ENCODE assay signal across 26 cellular contexts in the genomic region with DNA sequence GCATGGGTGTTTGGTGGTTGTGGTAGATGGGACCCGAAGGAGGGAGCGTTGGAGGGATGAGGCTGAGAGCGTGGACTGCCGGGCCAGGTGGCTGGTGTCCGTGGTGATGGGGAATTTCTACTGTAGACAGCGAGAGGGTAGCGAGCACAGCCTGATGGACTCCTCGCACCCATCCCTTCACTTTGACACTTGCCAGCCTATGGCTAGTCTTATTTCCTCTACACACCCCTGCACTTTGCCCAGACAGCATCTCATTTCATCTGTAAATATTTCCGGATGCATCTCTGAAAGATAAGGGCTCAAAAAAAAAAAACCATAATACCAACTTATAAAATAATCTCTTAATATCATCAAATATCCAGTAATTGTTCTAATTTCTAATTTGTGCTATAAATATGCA. TPM values are rescaled to one million over a fixed set of nuclear protein-coding genes. Genes with fewer than 3 reads are reported as not detected.
A peak's percentile ranks its signal among the peaks of the same experiment; 100 is the strongest.
DNase-seq lines count a peak whose midpoint lies in the region; ATAC-seq, FAIRE-seq and TF ChIP-seq lines count a peak whose summit lies in the region.
"Had no signal": no experiment of that assay in that cellular context is flagged by ENCODE, and none has a peak within 500 bp of the region (broad histone marks: within the 10 kb centered on the region; RNA-seq: fewer than 3 reads in every experiment).

No MANE protein-coding gene starts in this region.

- H3K27ac Mint-ChIP-seq in Calu3 (ENCODE audit: unreplicated experiment): peak overlapping the region; percentile 66
- H3K27ac Mint-ChIP-seq: activated naive CD4-positive, alpha-beta T cell treated with anti-CD3 and anti-CD28 coated beads, Interleukin-2, amount 50 U/mL, for 24 hours; activated T-helper 2 cell treated with anti-CD3 and anti-CD28 coated beads, Interferon-gamma antibody, Interleukin-2, Interleukin-4, amounts not matched to agents 10 μg/mL and 5 μg/mL and 100 μg/mL, durations not matched to agents 14 hours and 24 hours and 36 hours had no signal

- in situ Hi-C loops in Panc1 (cut with HindIII; ENCODE audit: low pct_unique_long_range_greater_than_20kb, low sequenced_read_pairs): no loop called here

- TF ChIP-seq CTCF in Calu3 (IDR thresholded peaks at IDR 0.05; ENCODE audit: unreplicated experiment) (no peak), Panc1 (IDR thresholded peaks at IDR 0.05) (no peak)

- WGBS in small intestine, 3 donors: 7 to 65% (median 37%) methylated on average over 9 of the region's 9 CpGs

- H3K36me3 ChIP-seq in Panc1 (ENCODE audit: control insufficient read depth, insufficient read depth, low read length) (no peaks in the 10 kb centered on the region), small intestine (ENCODE audit: control insufficient read depth in 2 of 2, insufficient read depth in 2 of 2, low read length in 2 of 2) (no peaks in the 10 kb centered on the region)
- H3K36me3 ChIP-seq: breast epithelium, vagina had no signal

- peak overlapping the region; percentile 62 for H3K4me3 Mint-ChIP-seq in Calu3 (ENCODE audit: low read depth, unreplicated experiment)
- H3K4me3 Mint-ChIP-seq: activated naive CD4-positive, alpha-beta T cell treated with anti-CD3 and anti-CD28 coated beads, Interleukin-2, amount 50 U/mL, for 24 hours had no signal

- H3K9me3 ChIP-seq in Panc1 (ENCODE audit: control insufficient read depth, insufficient read depth, low read depth, low read length) (no peaks in the 10 kb centered on the region), small intestine (ENCODE audit: control insufficient read depth, low read depth) (no peaks in the 10 kb centered on the region)
- H3K9me3 ChIP-seq: breast epithelium, stomach, vagina had no signal

- CTCF ChIA-PET in Calu3 (lab: Charles Lee): interaction anchor here (0.8 to 2.3 kb wide), 8 partner anchors 8 to 81 kb away, joined by 3 to 25 read pairs (median 6); a partner anchor contains a TSS
- CTCF ChIA-PET in Panc1 (lab: Charles Lee): interaction anchor here (0.7 to 0.9 kb wide), 2 partner anchors 17 to 61 kb away, joined by 4 read pairs; no protein-coding TSS in a partner anchor

- H3K27me3 ChIP-seq in Panc1 (ENCODE audit: control insufficient read depth, insufficient read depth, low read length): no peaks in the 10 kb centered on the region
- no peaks in the 10 kb centered on the region for H3K27me3 ChIP-seq in small intestine (ENCODE audit: control insufficient read depth in 2 of 2, insufficient read depth in 2 of 2, low read length in 2 of 2)
- H3K27me3 ChIP-seq: breast epithelium, stomach, vagina had no signal

- no peak for ATAC-seq in Panc1
- ATAC-seq in left colon: peak; percentile 69
- no peak for ATAC-seq in HG03039 (IDR thresholded peaks at IDR 0.05; ENCODE audit: unreplicated experiment)
- no peak for ATAC-seq in HG02571 (IDR thresholded peaks at IDR 0.05; ENCODE audit: unreplicated experiment)

- no peak overlapping the region for H3K4me3 ChIP-seq in Panc1 (ENCODE audit: low read depth in 2 of 2, low read length in 2 of 2)
- no peak overlapping the region for H3K4me3 ChIP-seq in small intestine (ENCODE audit: low read depth in 1 of 2, low read length in 2 of 2)
- H3K4me3 ChIP-seq: breast epithelium, stomach, vagina had no signal

- no TSS peak for BruUV-seq in Calu3 (replicated peaks; lab: Mats Ljungman, UMichigan)
- BruUV-seq in Panc1 (replicated peaks; lab: Mats Ljungman, UMichigan): no TSS peak

- peak overlapping the region; percentile 51 for H3K27ac ChIP-seq in Panc1 (ENCODE audit: low read length)
- H3K27ac ChIP-seq in small intestine (ENCODE audit: low read depth in 1 of 2, low read length in 1 of 2): peak overlapping the region; percentile 78 to 83
- H3K27ac ChIP-seq: C4-2B, vagina, VCaP had no signal

- intact Hi-C loops in Calu3 (cut with micrococcal nuclease; ENCODE audit: unreplicated experiment): loop anchor here (1.0 kb wide), 1 partner anchor 61 kb away; no protein-coding TSS in a partner anchor
- intact Hi-C loops in Panc1 (cut with micrococcal nuclease; ENCODE audit: unreplicated experiment): no loop called here
- intact Hi-C loops in left colon (cut with DNase I, micrococcal nuclease): no loop called here

- no peaks in the 10 kb centered on the region for H3K27me3 Mint-ChIP-seq in Calu3 (ENCODE audit: unreplicated experiment)
- H3K27me3 Mint-ChIP-seq: activated naive CD4-positive, alpha-beta T cell treated with anti-CD3 and anti-CD28 coated beads, Interleukin-2, amount 50 U/mL, for 24 hours had no signal

- peaks cover 5% of the 10 kb centered on the region for H3K36me3 Mint-ChIP-seq in Calu3 (ENCODE audit: insufficient read depth, unreplicated experiment)

- POLR2A ChIA-PET in Panc1 (lab: Charles Lee): no interaction called here

- no peaks in the 10 kb centered on the region for H3K9me3 Mint-ChIP-seq in Calu3 (ENCODE audit: low read depth, unreplicated experiment)
- H3K9me3 Mint-ChIP-seq: activated naive CD4-positive, alpha-beta T cell treated with anti-CD3 and anti-CD28 coated beads, Interleukin-2, amount 50 U/mL, for 24 hours; activated T-helper 2 cell treated with anti-CD3 and anti-CD28 coated beads, Interferon-gamma antibody, Interleukin-2, Interleukin-4, amounts not matched to agents 10 μg/mL and 5 μg/mL and 100 μg/mL, durations not matched to agents 14 hours and 24 hours and 36 hours had no signal

- FAIRE-seq in small intestine (lab: Jason Lieb, UNC): no peak
- FAIRE-seq: G401.6 had no signal

- DNase-seq in Calu3 (no peak), Panc1 (ENCODE audit: low read depth, low spot score) (no peak), left colon (no peak), small intestine (peak; percentile 81), NCI-H1417 treated with DMSO at 0.1 percent for 48 hours (lab: John Stamatoyannopoulos, UW) (no peak)
- DNase-seq: activated CD4-positive, alpha-beta T cell treated with anti-CD3 and anti-CD28 coated beads for 48 hours; activated T-cell treated with anti-CD3 and anti-CD28 coated beads for 4 hours; COR-L47; DMS53; GOT3; Kasumi-1; NCI-H1436; NCI-H2081 had no signal

- H3K4me1 ChIP-seq in Panc1 (ENCODE audit: control insufficient read depth, insufficient read depth, low read length) (peaks cover 29% of the 10 kb centered on the region), small intestine (ENCODE audit: control insufficient read depth in 2 of 2, insufficient read depth in 1 of 2, low read depth in 1 of 2, low read length in 1 of 2) (peaks cover 9 to 31% of the 10 kb centered on the region in 2 donors)
- H3K4me1 ChIP-seq: breast epithelium had no signal

- peaks cover 33% of the 10 kb centered on the region for H3K4me1 Mint-ChIP-seq in Calu3 (ENCODE audit: low read depth, unreplicated experiment)
- H3K4me1 Mint-ChIP-seq: activated naive CD4-positive, alpha-beta T cell treated with anti-CD3 and anti-CD28 coated beads, Interleukin-2, amount 50 U/mL, for 24 hours had no signal

RNA-seq across cellular contexts. Expression of a gene that starts 5.8 kb away (rescaled TPM):
- total RNA-seq in Calu3 (2022) (1.1 and 2.6 TPM in 2 replicates), Panc1 (2021; ENCODE audit: unreplicated experiment) (1.5 TPM), left colon (10 to 100 TPM in 1 of 2 donors, 1 to 10 TPM in 1; 7.1 to 11.9 TPM)
- polyA plus RNA-seq in Panc1 (2012; ENCODE audit: insufficient read length): 0.93 TPM
- 1 to 10 TPM in 2 of 3 donors, not detected in 1; 1.5 to 2.7 TPM for polyA plus RNA-seq in small intestine
- total RNA-seq: activated T-helper 2 cell treated with anti-CD3 and anti-CD28 coated beads, Interferon-gamma antibody, Interleukin-2, Interleukin-4, amounts not matched to agents 10 μg/mL and 5 μg/mL and 100 μg/mL, durations not matched to agents 14 hours and 24 hours and 36 hours; breast epithelium; myocyte; right cardiac atrium; vagina had no signal
- polyA plus RNA-seq: right cardiac atrium, thymus had no signal

RNA-seq across cellular contexts. Expression of a gene that starts 19.6 kb away (rescaled TPM):
- total RNA-seq in Calu3 (2022) (3.7 and 5.2 TPM in 2 replicates), Panc1 (2021; ENCODE audit: unreplicated experiment) (1.3 TPM), left colon (1 to 10 TPM; 4.8 to 5.8 TPM)
- 1.9 TPM for polyA plus RNA-seq in Panc1 (2012; ENCODE audit: insufficient read length)
- 1 to 10 TPM; 1.4 to 2.8 (median 1.6) TPM for polyA plus RNA-seq in small intestine

RNA-seq across cellular contexts. Expression of a gene that starts 41.7 kb away (rescaled TPM):
- total RNA-seq in Calu3 (2022) (22.3 and 41.5 TPM in 2 replicates), Panc1 (2021; ENCODE audit: unreplicated experiment) (17.3 TPM), left colon (100 to 1,000 TPM; 219 to 339 TPM)
- 24.6 TPM for polyA plus RNA-seq in Panc1 (2012; ENCODE audit: insufficient read length)
- polyA plus RNA-seq in small intestine: 10 to 100 TPM; 43.8 to 61.1 (median 48.6) TPM
